In the genomic region with DNA sequence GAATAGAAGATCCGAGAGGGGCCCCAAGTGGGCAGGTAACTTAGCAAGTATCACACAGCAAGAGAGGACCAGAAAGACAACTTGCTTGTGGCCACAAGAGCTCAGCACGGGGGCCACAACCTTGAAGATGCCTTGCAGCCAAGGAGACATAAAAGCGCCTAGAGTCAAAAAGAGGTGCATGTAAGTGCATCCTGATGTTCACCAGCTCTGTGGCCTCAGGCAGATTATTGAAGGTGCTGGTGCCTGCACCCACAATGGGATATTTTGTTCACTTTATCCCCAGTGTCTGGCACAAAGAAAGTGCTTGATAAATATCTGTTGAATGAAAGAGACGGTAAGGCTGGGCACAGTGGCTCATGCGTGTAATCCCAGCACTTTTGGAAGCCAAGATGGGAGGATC, we compare ENCODE assay signal across 1 cellular context.
TF ChIP-seq lines count a peak whose summit lies in the region.

No MANE protein-coding gene starts in this region.

TF ChIP-seq in HCT116, 20 proteins besides CTCF, POLR2A, EP300 and RAD21 (continued from another document):
- TF ChIP-seq POLR2AphosphoS5 (IDR thresholded peaks at IDR 0.05; ENCODE audit: low read depth, low read length): no peak
- TF ChIP-seq SIN3A (IDR thresholded peaks at IDR 0.05; ENCODE audit: low read depth): no peak
- no peak for TF ChIP-seq EGR1 (IDR thresholded peaks at IDR 0.05; ENCODE audit: low read depth)
- TF ChIP-seq YY1 (IDR thresholded peaks at IDR 0.05; ENCODE audit: extremely low read depth, insufficient replicate concordance, low read depth, low read length): no peak
- no peak for TF ChIP-seq EZH2 (IDR thresholded peaks at IDR 0.05)
- TF ChIP-seq, protein P1, sequence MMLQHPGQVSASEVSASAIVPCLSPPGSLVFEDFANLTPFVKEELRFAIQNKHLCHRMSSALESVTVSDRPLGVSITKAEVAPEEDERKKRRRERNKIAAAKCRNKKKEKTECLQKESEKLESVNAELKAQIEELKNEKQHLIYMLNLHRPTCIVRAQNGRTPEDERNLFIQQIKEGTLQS (IDR thresholded peaks at IDR 0.05): no peak
TF ChIP-seq in HCT116: peak in this region for 0.
